Comparison of ENCODE assay signal across 19 cellular contexts in the genomic region with DNA sequence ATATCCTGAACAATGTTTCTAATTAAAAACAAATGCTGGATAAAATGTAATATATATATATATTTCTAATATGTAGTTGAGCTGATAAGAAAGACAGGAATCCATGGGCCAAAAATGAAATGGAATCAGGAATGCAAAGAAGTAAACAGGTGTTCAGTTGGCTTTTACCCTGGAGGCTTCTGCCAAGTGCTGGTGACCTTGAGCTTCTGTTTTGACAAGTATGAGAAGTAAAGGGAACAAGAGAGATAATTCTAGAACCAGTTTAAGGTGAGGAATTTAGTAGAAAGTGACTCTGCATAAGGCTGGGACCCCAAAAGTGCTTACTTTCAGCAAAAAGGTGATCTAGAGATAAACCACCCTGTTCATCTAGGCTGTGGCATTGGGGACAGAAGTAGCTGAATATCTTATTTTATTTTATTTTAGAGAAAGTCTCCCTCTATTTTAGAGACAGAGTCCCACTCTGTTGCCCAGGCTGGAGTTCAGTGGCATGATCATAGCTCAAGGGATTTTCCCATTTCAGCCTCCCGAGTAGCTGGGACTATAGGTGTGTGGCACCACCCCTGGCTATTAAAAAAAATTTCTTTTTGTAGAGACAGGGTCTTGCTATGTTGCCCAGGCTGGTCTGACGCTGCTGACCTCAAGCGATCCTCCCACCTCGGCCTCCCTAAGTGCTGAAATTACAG.
"Had no signal": no experiment of that assay in that cellular context is flagged by ENCODE, and none has a peak within 500 bp of the region (broad histone marks: within the 10 kb centered on the region; RNA-seq: fewer than 3 reads in every experiment).

No MANE protein-coding gene starts in this region.

- H3K27me3 Mint-ChIP-seq: IgD-negative memory B cell had no signal

- FAIRE-seq: K562 had no signal

- H3K4me3 Mint-ChIP-seq: IgD-negative memory B cell had no signal

- ATAC-seq: K562, Panc1, PC-3 had no signal

- DNase-seq: MV-4-11, NCI-H1048, NCI-H1105, NCI-H1417, NCI-H1436 treated with DMSO at 0.1 percent for 48 hours, NCI-H1694, NCI-H187 treated with DMSO at 0.1 percent for 48 hours, NCI-H2029 treated with DMSO at 0.1 percent for 48 hours, NCI-H2107, NCI-H2227 treated with DMSO at 0.1 percent for 48 hours, NCI-H524, NCI-H69, NCI-H774, PC-3, SHP77, SK-N-SH had no signal

- H3K9me3 Mint-ChIP-seq: IgD-negative memory B cell had no signal
